In genomic region chr6:130260614-130261241, GRCh38 we compare ENCODE assay signal across 10 cellular contexts. TPM values are rescaled to one million over a fixed set of nuclear protein-coding genes. Genes with fewer than 3 reads are reported as not detected.
A peak's percentile ranks its signal among the peaks of the same experiment; 100 is the strongest.
DNase-seq lines count a peak whose midpoint lies in the region; ATAC-seq and TF ChIP-seq lines count a peak whose summit lies in the region.
"Not testable (repeated sequence)": the region's sequence is repeated elsewhere in the genome, so short reads cannot be mapped to it uniquely, and the experiment has no call there.
"Had no signal": no experiment of that assay in that cellular context is flagged by ENCODE, and none has a peak within 500 bp of the region (broad histone marks: within the 10 kb centered on the region; RNA-seq: fewer than 3 reads in every experiment).

No MANE protein-coding gene starts in this region.

- H3K4me3 ChIP-seq in Karpas-422 (ENCODE audit: low read length): not testable (repeated sequence)

- H3K36me3 Mint-ChIP-seq in activated CD8-positive, alpha-beta T cell treated with anti-CD3 and anti-CD28 coated beads for 36 hours (ENCODE audit: low read depth): not testable (repeated sequence)

- H3K4me2 ChIP-seq in Karpas-422 (ENCODE audit: low read depth, low read length, poor library complexity, severe bottlenecking): not testable (repeated sequence)

- POLR2A ChIA-PET in activated CD8-positive, alpha-beta T cell treated with anti-CD3 and anti-CD28 coated beads for 36 hours (lab: Charles Lee): interaction anchor here (0.6 kb wide), 1 partner anchor 591 kb away, joined by 3 read pairs; no protein-coding TSS in a partner anchor

- CTCF ChIA-PET in activated CD8-positive, alpha-beta T cell treated with anti-CD3 and anti-CD28 coated beads for 36 hours (lab: Charles Lee): not testable (repeated sequence)

- H4K20me1 ChIP-seq in Karpas-422 (ENCODE audit: insufficient read depth, low read depth, low read length): not testable (repeated sequence)

- peaks cover 16% of the 10 kb centered on the region for H3K4me1 Mint-ChIP-seq in activated CD8-positive, alpha-beta T cell treated with anti-CD3 and anti-CD28 coated beads for 36 hours (ENCODE audit: low read depth)

- intact Hi-C loops in activated CD8-positive, alpha-beta T cell treated with anti-CD3 and anti-CD28 coated beads for 36 hours (cut with micrococcal nuclease): not testable (repeated sequence)

- not testable (repeated sequence) for H3K27ac ChIP-seq in Karpas-422 (ENCODE audit: low read length)

- not testable (repeated sequence) for DNase-seq in Karpas-422
- DNase-seq in activated CD8-positive, alpha-beta T cell treated with anti-CD3 and anti-CD28 coated beads for 36 hours: peak; percentile 17
- peak; percentile 31 for DNase-seq in central memory CD4-positive, alpha-beta T cell
- peak; percentile 13 for DNase-seq in stimulated activated naive CD4-positive, alpha-beta T cell treated with Interleukin-2 at 50 U/mL for 16 hours (lab: John Stamatoyannopoulos, UW)

- ATAC-seq in GM19372 (IDR thresholded peaks at IDR 0.05; ENCODE audit: low read depth, unreplicated experiment) (peak; percentile 34), GM21825 (IDR thresholded peaks at IDR 0.05; ENCODE audit: unreplicated experiment) (peak; percentile 39), HG03066 (IDR thresholded peaks at IDR 0.05; ENCODE audit: low read depth, unreplicated experiment) (peak; percentile 48)
- ATAC-seq in activated CD8-positive, alpha-beta T cell treated with anti-CD3 and anti-CD28 coated beads for 36 hours: peak; percentile 45

- not testable (repeated sequence) for H3K9ac ChIP-seq in Karpas-422 (ENCODE audit: low read length)

- H2AFZ ChIP-seq in Karpas-422 (ENCODE audit: low read length): 0 out of 2 replicates have a peak overlapping the region, but pooled peaks have one; percentile 21

- H3K27me3 Mint-ChIP-seq in activated CD8-positive, alpha-beta T cell treated with anti-CD3 and anti-CD28 coated beads for 36 hours: not testable (repeated sequence)

- not testable (repeated sequence) for H3K27me3 ChIP-seq in Karpas-422 (ENCODE audit: low read length)

- H3K9me2 ChIP-seq in Karpas-422 (replicated peaks; ENCODE audit: insufficient read depth, low read length): not testable (repeated sequence)

- H3K9me3 ChIP-seq in Karpas-422 (ENCODE audit: low read length): not testable (repeated sequence)

- not testable (repeated sequence) for H3K79me2 ChIP-seq in Karpas-422 (ENCODE audit: low read length)

- not testable (repeated sequence) for H3K36me3 ChIP-seq in Karpas-422 (ENCODE audit: insufficient read depth, low read length)

- not testable (repeated sequence) for H3K4me1 ChIP-seq in Karpas-422 (ENCODE audit: low read length)

- peaks cover 10% of the 10 kb centered on the region for H3K9me3 Mint-ChIP-seq in activated CD8-positive, alpha-beta T cell treated with anti-CD3 and anti-CD28 coated beads for 36 hours

- H3K27ac Mint-ChIP-seq in activated CD8-positive, alpha-beta T cell treated with anti-CD3 and anti-CD28 coated beads for 36 hours: peak overlapping the region; percentile 85

- peak; percentile 19; the same call in 1 of the 2 replicates for TF ChIP-seq CTCF in GM12874 (IDR thresholded peaks at IDR 0.05; ENCODE audit: insufficient read depth, low read depth, low read length)
- TF ChIP-seq CTCF in activated CD8-positive, alpha-beta T cell treated with anti-CD3 and anti-CD28 coated beads for 36 hours (IDR thresholded peaks at IDR 0.05): not testable (repeated sequence)

- peak overlapping the region; percentile 63 for H3K4me3 Mint-ChIP-seq in activated CD8-positive, alpha-beta T cell treated with anti-CD3 and anti-CD28 coated beads for 36 hours

RNA-seq across cellular contexts. Expression of gene SAMD3, which starts 38.0 kb away (rescaled TPM):
- not detected in 2 replicates for total RNA-seq in Karpas-422 (2014; rRNA removed; shearing (Covaris generic); ENCODE audit: low replicate concordance)
- 1 to 10 TPM; 6.4 to 8.7 TPM for total RNA-seq in activated CD8-positive, alpha-beta T cell treated with anti-CD3 and anti-CD28 coated beads for 36 hours
- total RNA-seq: endothelial cell of umbilical vein, mammary epithelial cell had no signal
